Comparison of ENCODE assay signal across 32 cellular contexts in genomic region chr2:42762823-42763804, GRCh38. TPM values are rescaled to one million over a fixed set of nuclear protein-coding genes. Genes with fewer than 3 reads are reported as not detected.
A peak's percentile ranks its signal among the peaks of the same experiment; 100 is the strongest.
DNase-seq lines count a peak whose midpoint lies in the region; ATAC-seq, FAIRE-seq and TF ChIP-seq lines count a peak whose summit lies in the region.
"Had no signal": no experiment of that assay in that cellular context is flagged by ENCODE, and none has a peak within 500 bp of the region (broad histone marks: within the 10 kb centered on the region; RNA-seq: fewer than 3 reads in every experiment).

No MANE protein-coding gene starts in this region.

- intact Hi-C loops in activated CD4-positive, alpha-beta T cell treated with anti-CD3 and anti-CD28 coated beads, Interleukin-2, amount 10 ng/mL, durations not matched to agents 24 days and 14 days (cut with micrococcal nuclease): no loop called here
- intact Hi-C loops in CD14-positive monocyte (cut with micrococcal nuclease): loop anchor here in 1 of 2 donors (5.0 kb wide), 1 partner anchor 39 kb away; no protein-coding TSS in a partner anchor
- intact Hi-C loops in left colon (cut with DNase I, micrococcal nuclease): no loop called here
- intact Hi-C loops in CD4-positive, alpha-beta T cell (cut with DNase I, micrococcal nuclease): no loop called here

- peak overlapping the region; percentile 36 for H3K27ac Mint-ChIP-seq in activated CD4-positive, alpha-beta T cell treated with anti-CD3 and anti-CD28 coated beads, Interleukin-2, amount 10 ng/mL, durations not matched to agents 24 days and 14 days
- H3K27ac Mint-ChIP-seq in CD14-positive monocyte: peak overlapping the region; percentile 75 to 94 (median 79)
- no peak overlapping the region for H3K27ac Mint-ChIP-seq in CD4-positive, alpha-beta T cell
- H3K27ac Mint-ChIP-seq: activated B cell treated with CpG ODN at 0.5 μM for 24 hours; activated CD4-positive, alpha-beta memory T cell treated with anti-CD3 and anti-CD28 coated beads for 36 hours; activated T-helper 2 cell treated with anti-CD3 and anti-CD28 coated beads, Interferon-gamma antibody, Interleukin-2, Interleukin-4, amounts not matched to agents 10 μg/mL and 5 μg/mL and 100 μg/mL, durations not matched to agents 14 hours and 24 hours and 36 hours; GM23338; HFFc6 had no signal

- H3K4me3 Mint-ChIP-seq in activated CD4-positive, alpha-beta T cell treated with anti-CD3 and anti-CD28 coated beads, Interleukin-2, amount 10 ng/mL, durations not matched to agents 24 days and 14 days: no peak overlapping the region
- peak overlapping the region; percentile 9 to 74 for H3K4me3 Mint-ChIP-seq in CD14-positive monocyte
- H3K4me3 Mint-ChIP-seq in CD4-positive, alpha-beta T cell: no peak overlapping the region
- H3K4me3 Mint-ChIP-seq: activated B cell treated with CpG ODN at 0.5 μM for 24 hours; activated CD4-positive, alpha-beta memory T cell treated with anti-CD3 and anti-CD28 coated beads for 36 hours; CD4-positive, CD25-positive, alpha-beta regulatory T cell; GM23338; HFFc6 had no signal

- H3K4me1 Mint-ChIP-seq in activated CD4-positive, alpha-beta T cell treated with anti-CD3 and anti-CD28 coated beads, Interleukin-2, amount 10 ng/mL, durations not matched to agents 24 days and 14 days: no peaks in the 10 kb centered on the region
- H3K4me1 Mint-ChIP-seq in CD14-positive monocyte: peaks cover 42% of the 10 kb centered on the region
- no peaks in the 10 kb centered on the region for H3K4me1 Mint-ChIP-seq in CD4-positive, alpha-beta T cell (ENCODE audit: low read depth)
- H3K4me1 Mint-ChIP-seq: activated B cell treated with CpG ODN at 0.5 μM for 24 hours; CD4-positive, CD25-positive, alpha-beta regulatory T cell had no signal

- no peak for TF ChIP-seq CTCF in CD14-positive monocyte (IDR thresholded peaks at IDR 0.05)
- no peak for TF ChIP-seq CTCF in neutrophil (IDR thresholded peaks at IDR 0.05)
- no peak for TF ChIP-seq CTCF in CD4-positive, alpha-beta T cell (IDR thresholded peaks at IDR 0.05)

- FAIRE-seq in GM12891 (lab: Jason Lieb, UNC): no peak
- FAIRE-seq: D721Med had no signal

- peak overlapping the region; percentile 68 to 76 for H3K4me3 ChIP-seq in neutrophil (ENCODE audit: low read depth in 1 of 2, low read length in 1 of 2)
- H3K4me3 ChIP-seq: coronary artery, GM23338, left ventricle myocardium inferior, SJSA1 had no signal

- no peaks in the 10 kb centered on the region for H3K9me3 Mint-ChIP-seq in activated CD4-positive, alpha-beta T cell treated with anti-CD3 and anti-CD28 coated beads, Interleukin-2, amount 10 ng/mL, durations not matched to agents 24 days and 14 days
- H3K9me3 Mint-ChIP-seq in CD14-positive monocyte: peaks cover 0 to 5% (median 1%) of the 10 kb centered on the region in 7 donors
- no peaks in the 10 kb centered on the region for H3K9me3 Mint-ChIP-seq in CD4-positive, alpha-beta T cell
- H3K9me3 Mint-ChIP-seq: activated B cell treated with CpG ODN at 0.5 μM for 24 hours; activated CD4-positive, alpha-beta memory T cell treated with anti-CD3 and anti-CD28 coated beads for 36 hours; activated T-helper 2 cell treated with anti-CD3 and anti-CD28 coated beads, Interferon-gamma antibody, Interleukin-2, Interleukin-4, amounts not matched to agents 10 μg/mL and 5 μg/mL and 100 μg/mL, durations not matched to agents 14 hours and 24 hours and 36 hours; GM23338; HFFc6 had no signal

- no peaks in the 10 kb centered on the region for H3K36me3 Mint-ChIP-seq in activated CD4-positive, alpha-beta T cell treated with anti-CD3 and anti-CD28 coated beads, Interleukin-2, amount 10 ng/mL, durations not matched to agents 24 days and 14 days (ENCODE audit: low read depth)
- H3K36me3 Mint-ChIP-seq in CD14-positive monocyte: peaks cover 17 to 24% of the 10 kb centered on the region in 2 donors
- peaks cover 19% of the 10 kb centered on the region for H3K36me3 Mint-ChIP-seq in CD4-positive, alpha-beta T cell (ENCODE audit: low read depth)
- H3K36me3 Mint-ChIP-seq: activated CD4-positive, alpha-beta memory T cell treated with anti-CD3 and anti-CD28 coated beads for 36 hours had no signal

- no peaks in the 10 kb centered on the region for H3K36me3 ChIP-seq in neutrophil
- H3K36me3 ChIP-seq: left ventricle myocardium inferior, SJSA1 had no signal

- CTCF ChIA-PET in CD4-positive, alpha-beta T cell (lab: Charles Lee): no interaction called here

- H3K27me3 ChIP-seq in neutrophil: no peaks in the 10 kb centered on the region
- no peaks in the 10 kb centered on the region for H3K27me3 ChIP-seq in CD4-positive, alpha-beta T cell (ENCODE audit: control insufficient read depth, insufficient read depth, low read length)
- H3K27me3 ChIP-seq: SJSA1 had no signal

- peaks cover 70 to 79% of the 10 kb centered on the region in 2 experiments for H3K4me1 ChIP-seq in neutrophil (ENCODE audit: control insufficient read depth in 1 of 2, insufficient read depth in 1 of 2, low read depth in 1 of 2, low read length in 1 of 2)
- H3K4me1 ChIP-seq: left ventricle myocardium inferior, SJSA1 had no signal

- TF ChIP-seq POLR2A in GM12891 (IDR thresholded peaks at IDR 0.05; ENCODE audit: low read depth, low read length): no peak

- DNase-seq in activated CD4-positive, alpha-beta T cell treated with anti-CD3 and anti-CD28 coated beads, Interleukin-2, amount 10 ng/mL, durations not matched to agents 24 days and 14 days: no peak
- no peak for DNase-seq in activated CD4-positive, alpha-beta T cell treated with anti-CD3 and anti-CD28 coated beads, Interleukin-2, amount 50 U/mL, for 48 hours
- DNase-seq in CD14-positive monocyte (ENCODE audit: low spot score) (no peak), left colon (no peak), GM12891 (ENCODE audit: insufficient read length, low spot score) (no peak)
- DNase-seq in CD4-positive, alpha-beta T cell: no peak
- DNase-seq: 8988T; activated B cell treated with CpG ODN at 0.5 μM for 24 hours; activated CD4-positive, alpha-beta memory T cell treated with anti-CD3 and anti-CD28 coated beads for 36 hours; activated CD8-positive, alpha-beta memory T cell treated with anti-CD3 and anti-CD28 coated beads, Interleukin-2, amount 50 U/mL, for 48 hours; caudate nucleus; CD4-positive, CD25-positive, alpha-beta regulatory T cell; DND-41; effector memory CD4-positive, alpha-beta T cell; erythroblast; HFFc6; left ventricle myocardium inferior; mesendoderm; NCI-H1048; NCI-H1694 treated with DMSO at 0.1 percent for 48 hours; NCI-H2171; NCI-H510A; stimulated activated naive CD4-positive, alpha-beta T cell; T-helper 1 cell had no signal

- no peaks in the 10 kb centered on the region for H3K9me3 ChIP-seq in neutrophil
- H3K9me3 ChIP-seq in CD4-positive, alpha-beta T cell (ENCODE audit: control insufficient read depth, low read length): no peaks in the 10 kb centered on the region
- H3K9me3 ChIP-seq: left ventricle myocardium inferior, SJSA1 had no signal

- POLR2A ChIA-PET in CD4-positive, alpha-beta T cell (lab: Charles Lee): no interaction called here

- ATAC-seq in left colon (peak; percentile 34), GM19324 (IDR thresholded peaks at IDR 0.05; ENCODE audit: low FRiP score, unreplicated experiment) (no peak)
- ATAC-seq in CD4-positive, alpha-beta T cell (ENCODE audit: poor library complexity): no peak

- H3K27me3 Mint-ChIP-seq in activated CD4-positive, alpha-beta T cell treated with anti-CD3 and anti-CD28 coated beads, Interleukin-2, amount 10 ng/mL, durations not matched to agents 24 days and 14 days: no peaks in the 10 kb centered on the region
- H3K27me3 Mint-ChIP-seq in CD14-positive monocyte (ENCODE audit: low read depth in 3 of 3): peaks cover 0 to 5% (median 3%) of the 10 kb centered on the region in 3 donors
- H3K27me3 Mint-ChIP-seq in CD4-positive, alpha-beta T cell: no peaks in the 10 kb centered on the region
- H3K27me3 Mint-ChIP-seq: activated B cell treated with CpG ODN at 0.5 μM for 24 hours; activated CD4-positive, alpha-beta memory T cell treated with anti-CD3 and anti-CD28 coated beads for 36 hours; CD4-positive, CD25-positive, alpha-beta regulatory T cell had no signal

- H3K27ac ChIP-seq in neutrophil: peak overlapping the region; percentile 89
- no peak overlapping the region for H3K27ac ChIP-seq in CD4-positive, alpha-beta T cell (ENCODE audit: low read depth, low read length)
- H3K27ac ChIP-seq: coronary artery, left ventricle myocardium inferior, SJSA1 had no signal

TF ChIP-seq in GM12891, 5 proteins besides CTCF, POLR2A, EP300 and RAD21:
- TF ChIP-seq PAX5 (IDR thresholded peaks at IDR 0.05; ENCODE audit: insufficient read depth, low read length, severe bottlenecking) (no peak), POLR2AphosphoS5 (IDR thresholded peaks at IDR 0.05; ENCODE audit: low read depth, low read length) (no peak), POU2F2 (IDR thresholded peaks at IDR 0.05; ENCODE audit: low read depth, low read length) (no peak), SPI1 (IDR thresholded peaks at IDR 0.05; ENCODE audit: low read depth, low read length) (no peak), TAF1 (IDR thresholded peaks at IDR 0.05; ENCODE audit: low read depth, low read length) (no peak)

RNA-seq across cellular contexts. Expression of gene OXER1, which starts 0.8 kb away (rescaled TPM):
- total RNA-seq in activated CD4-positive, alpha-beta T cell treated with anti-CD3 and anti-CD28 coated beads, Interleukin-2, amount 10 ng/mL, durations not matched to agents 24 days and 14 days: 0.19 and 0.43 TPM in 2 replicates
- 1 to 10 TPM; 3.8 to 5.7 TPM for polyA plus RNA-seq in CD14-positive monocyte
- 1 to 10 TPM; 2.9 to 4.1 TPM for total RNA-seq in left colon
- total RNA-seq in CD4-positive, alpha-beta T cell: not detected
- polyA plus RNA-seq in GM12891 (2012; ENCODE audit: low read depth, missing spikeins): 2.6 TPM
- total RNA-seq: activated CD4-positive, alpha-beta memory T cell treated with anti-CD3 and anti-CD28 coated beads for 36 hours; CD4-positive, CD25-positive, alpha-beta regulatory T cell; HFFc6; RPMI7951; SJSA1 had no signal

RNA-seq across cellular contexts. Expression of gene HAAO, which starts 29.3 kb away (rescaled TPM):
- total RNA-seq in activated CD4-positive, alpha-beta T cell treated with anti-CD3 and anti-CD28 coated beads, Interleukin-2, amount 10 ng/mL, durations not matched to agents 24 days and 14 days: 0.26 and 0.73 TPM in 2 replicates
- 10 to 100 TPM; 10.5 to 15.0 TPM for polyA plus RNA-seq in CD14-positive monocyte
- 10 to 100 TPM; 18.9 to 19.2 TPM for total RNA-seq in left colon
- not detected for total RNA-seq in CD4-positive, alpha-beta T cell
- polyA plus RNA-seq in GM12891 (2012; ENCODE audit: low read depth, missing spikeins): 17.0 TPM
- total RNA-seq: CD4-positive, CD25-positive, alpha-beta regulatory T cell; RPMI7951; SJSA1 had no signal

Comparison
In these comparisons a context has a peak if more than half of its experiments do, and no peak if none do; other contexts are left out.
1. H3K4me3 Mint-ChIP-seq: peak in CD14-positive monocyte (2 of 2); none in activated CD4-positive, alpha-beta T cell treated with anti-CD3 and anti-CD28 coated beads, Interleukin-2, amount 10 ng/mL, durations not matched to agents 24 days and 14 days (single experiment) and CD4-positive, alpha-beta T cell (single experiment).
2. RNA of gene HAAO, which starts 29.3 kb away (total RNA-seq): 18.9 to 19.2 TPM in left colon; 0.26 to 0.73 TPM in activated CD4-positive, alpha-beta T cell treated with anti-CD3 and anti-CD28 coated beads, Interleukin-2, amount 10 ng/mL, durations not matched to agents 24 days and 14 days and not detected in CD4-positive, alpha-beta T cell; every median in the first group is over 10 times any median in the second.